Comparison of ENCODE assay signal across 25 cellular contexts in genomic region chr5:23996525-23996924, GRCh38.
"Had no signal": no experiment of that assay in that cellular context is flagged by ENCODE, and none has a peak within 500 bp of the region (broad histone marks: within the 10 kb centered on the region; RNA-seq: fewer than 3 reads in every experiment).

No MANE protein-coding gene starts in this region.

- H3K9me3 ChIP-seq: body of pancreas, gastroesophageal sphincter, lower lobe of right lung, mucosa of descending colon, thoracic aorta had no signal

- ATAC-seq: activated CD4-positive, alpha-beta T cell treated with anti-CD3 and anti-CD28 coated beads for 36 hours; activated T-cell treated with anti-CD3 and anti-CD28 coated beads, Interleukin-2, amount 50 U/mL, for 72 hours; body of pancreas; gastroesophageal sphincter; lower lobe of right lung; mucosa of descending colon; sciatic nerve had no signal

- H3K36me3 Mint-ChIP-seq: activated naive CD8-positive, alpha-beta T cell had no signal

- H3K4me2 ChIP-seq: hepatocyte had no signal

- H3K79me2 ChIP-seq: hepatocyte had no signal

- H3K36me3 ChIP-seq: gastroesophageal sphincter, lower lobe of right lung, thoracic aorta had no signal

- H3K4me1 Mint-ChIP-seq: activated CD4-positive, alpha-beta T cell treated with anti-CD3 and anti-CD28 coated beads for 36 hours; nephron had no signal

- H3K27me3 ChIP-seq: body of pancreas, gastroesophageal sphincter, hepatocyte had no signal

- H3K9me3 Mint-ChIP-seq: nephron had no signal

- H3K4me3 Mint-ChIP-seq: activated CD4-positive, alpha-beta T cell treated with anti-CD3 and anti-CD28 coated beads for 36 hours; activated naive CD8-positive, alpha-beta T cell; activated T-cell treated with anti-CD3 and anti-CD28 coated beads, Interleukin-2, amount 50 U/mL, for 72 hours; nephron; stimulated activated naive CD8-positive, alpha-beta T cell treated with anti-CD3 and anti-CD28 coated beads, Interleukin-15, Interleukin-2, amounts not matched to agents 100 ng/mL and 50 ng/mL, for 24 hours; T-helper 1 cell treated with Interleukin-12 subunit alpha and Interleukin-12 subunit beta and Interleukin-4 antibody, amounts not matched to agents 30 μg/mL and 1 μg/mL, for 36 hours had no signal

- H3K27ac ChIP-seq: body of pancreas, gastroesophageal sphincter, hepatocyte, lower lobe of right lung, skin epidermis, thoracic aorta had no signal

- H3K27me3 Mint-ChIP-seq: activated CD4-positive, alpha-beta T cell treated with anti-CD3 and anti-CD28 coated beads for 36 hours; activated naive CD8-positive, alpha-beta T cell; stimulated activated naive CD8-positive, alpha-beta T cell treated with anti-CD3 and anti-CD28 coated beads, Interleukin-15, Interleukin-2, amounts not matched to agents 100 ng/mL and 50 ng/mL, for 24 hours had no signal

- H2AFZ ChIP-seq: hepatocyte had no signal

- H3K4me3 ChIP-seq: body of pancreas, gastroesophageal sphincter, hepatocyte, lower lobe of right lung, mucosa of descending colon, skin epidermis, thoracic aorta had no signal

- DNase-seq: activated CD4-positive, alpha-beta T cell treated with anti-CD3 and anti-CD28 coated beads for 36 hours; activated CD4-positive, CD25-positive, alpha-beta regulatory T cell; activated naive CD4-positive, alpha-beta T cell treated with Interleukin-2 at 50 U/mL for 16 hours; activated T-cell treated with anti-CD3 and anti-CD28 coated beads for 4 hours; activated T-cell treated with anti-CD3 and anti-CD28 coated beads, Interleukin-2, amount 50 U/mL, for 72 hours; anterior cingulate cortex; body of pancreas; dermis blood vessel endothelial cell; effector CD4-positive, alpha-beta T cell; lower lobe of right lung; mucosa of descending colon; stimulated activated CD4-positive, alpha-beta T cell treated with anti-CD3 and anti-CD28 coated beads, Interleukin-12 subunit alpha, Interleukin-12 subunit beta, amount 100 ng/mL, for 4 hours; stimulated activated CD4-positive, alpha-beta T cell treated with anti-CD3 and anti-CD28 coated beads, Interleukin-4, amount 100 ng/mL, for 1 hour; SW 1271; T-helper 9 cell; trophoblast cell had no signal

- H3K27ac Mint-ChIP-seq: activated CD4-positive, alpha-beta T cell treated with anti-CD3 and anti-CD28 coated beads for 36 hours; activated naive CD8-positive, alpha-beta T cell; activated T-cell treated with anti-CD3 and anti-CD28 coated beads, Interleukin-2, amount 50 U/mL, for 72 hours; stimulated activated naive CD8-positive, alpha-beta T cell treated with anti-CD3 and anti-CD28 coated beads, Interleukin-15, Interleukin-2, amounts not matched to agents 100 ng/mL and 50 ng/mL, for 24 hours; T-helper 1 cell treated with Interleukin-12 subunit alpha and Interleukin-12 subunit beta and Interleukin-4 antibody, amounts not matched to agents 30 μg/mL and 1 μg/mL, for 36 hours had no signal
